In the genomic region with DNA sequence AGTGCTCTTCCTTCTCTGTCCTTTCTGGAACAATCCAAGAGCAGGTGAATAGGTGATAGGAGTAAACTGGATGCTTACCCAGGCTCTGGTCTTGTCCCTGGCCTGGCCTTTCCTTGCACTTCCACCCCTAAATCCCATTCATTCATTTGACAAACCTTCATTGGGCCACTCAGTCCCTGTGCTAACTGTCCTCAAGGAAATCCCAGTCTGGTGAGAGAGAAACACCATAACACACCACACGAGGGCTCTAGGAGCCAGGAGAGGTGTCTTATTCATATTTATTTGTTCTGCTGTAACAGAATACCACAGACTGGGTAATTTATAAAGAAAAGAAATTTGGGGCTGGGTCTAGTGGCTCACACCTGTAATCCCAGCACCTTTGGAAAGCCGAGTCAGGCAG, we compare ENCODE assay signal across 1 cellular context.
TF ChIP-seq lines count a peak whose summit lies in the region.

No MANE protein-coding gene starts in this region.

TF ChIP-seq in GM23338, 12 proteins besides CTCF, POLR2A, EP300 and RAD21 (continued from another document):
- TF ChIP-seq, protein P1, sequence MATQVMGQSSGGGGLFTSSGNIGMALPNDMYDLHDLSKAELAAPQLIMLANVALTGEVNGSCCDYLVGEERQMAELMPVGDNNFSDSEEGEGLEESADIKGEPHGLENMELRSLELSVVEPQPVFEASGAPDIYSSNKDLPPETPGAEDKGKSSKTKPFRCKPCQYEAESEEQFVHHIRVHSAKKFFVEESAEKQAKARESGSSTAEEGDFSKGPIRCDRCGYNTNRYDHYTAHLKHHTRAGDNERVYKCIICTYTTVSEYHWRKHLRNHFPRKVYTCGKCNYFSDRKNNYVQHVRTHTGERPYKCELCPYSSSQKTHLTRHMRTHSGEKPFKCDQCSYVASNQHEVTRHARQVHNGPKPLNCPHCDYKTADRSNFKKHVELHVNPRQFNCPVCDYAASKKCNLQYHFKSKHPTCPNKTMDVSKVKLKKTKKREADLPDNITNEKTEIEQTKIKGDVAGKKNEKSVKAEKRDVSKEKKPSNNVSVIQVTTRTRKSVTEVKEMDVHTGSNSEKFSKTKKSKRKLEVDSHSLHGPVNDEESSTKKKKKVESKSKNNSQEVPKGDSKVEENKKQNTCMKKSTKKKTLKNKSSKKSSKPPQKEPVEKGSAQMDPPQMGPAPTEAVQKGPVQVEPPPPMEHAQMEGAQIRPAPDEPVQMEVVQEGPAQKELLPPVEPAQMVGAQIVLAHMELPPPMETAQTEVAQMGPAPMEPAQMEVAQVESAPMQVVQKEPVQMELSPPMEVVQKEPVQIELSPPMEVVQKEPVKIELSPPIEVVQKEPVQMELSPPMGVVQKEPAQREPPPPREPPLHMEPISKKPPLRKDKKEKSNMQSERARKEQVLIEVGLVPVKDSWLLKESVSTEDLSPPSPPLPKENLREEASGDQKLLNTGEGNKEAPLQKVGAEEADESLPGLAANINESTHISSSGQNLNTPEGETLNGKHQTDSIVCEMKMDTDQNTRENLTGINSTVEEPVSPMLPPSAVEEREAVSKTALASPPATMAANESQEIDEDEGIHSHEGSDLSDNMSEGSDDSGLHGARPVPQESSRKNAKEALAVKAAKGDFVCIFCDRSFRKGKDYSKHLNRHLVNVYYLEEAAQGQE (IDR thresholded peaks at IDR 0.05; ENCODE audit: unreplicated experiment), result no peak
- TF ChIP-seq, protein P2, sequence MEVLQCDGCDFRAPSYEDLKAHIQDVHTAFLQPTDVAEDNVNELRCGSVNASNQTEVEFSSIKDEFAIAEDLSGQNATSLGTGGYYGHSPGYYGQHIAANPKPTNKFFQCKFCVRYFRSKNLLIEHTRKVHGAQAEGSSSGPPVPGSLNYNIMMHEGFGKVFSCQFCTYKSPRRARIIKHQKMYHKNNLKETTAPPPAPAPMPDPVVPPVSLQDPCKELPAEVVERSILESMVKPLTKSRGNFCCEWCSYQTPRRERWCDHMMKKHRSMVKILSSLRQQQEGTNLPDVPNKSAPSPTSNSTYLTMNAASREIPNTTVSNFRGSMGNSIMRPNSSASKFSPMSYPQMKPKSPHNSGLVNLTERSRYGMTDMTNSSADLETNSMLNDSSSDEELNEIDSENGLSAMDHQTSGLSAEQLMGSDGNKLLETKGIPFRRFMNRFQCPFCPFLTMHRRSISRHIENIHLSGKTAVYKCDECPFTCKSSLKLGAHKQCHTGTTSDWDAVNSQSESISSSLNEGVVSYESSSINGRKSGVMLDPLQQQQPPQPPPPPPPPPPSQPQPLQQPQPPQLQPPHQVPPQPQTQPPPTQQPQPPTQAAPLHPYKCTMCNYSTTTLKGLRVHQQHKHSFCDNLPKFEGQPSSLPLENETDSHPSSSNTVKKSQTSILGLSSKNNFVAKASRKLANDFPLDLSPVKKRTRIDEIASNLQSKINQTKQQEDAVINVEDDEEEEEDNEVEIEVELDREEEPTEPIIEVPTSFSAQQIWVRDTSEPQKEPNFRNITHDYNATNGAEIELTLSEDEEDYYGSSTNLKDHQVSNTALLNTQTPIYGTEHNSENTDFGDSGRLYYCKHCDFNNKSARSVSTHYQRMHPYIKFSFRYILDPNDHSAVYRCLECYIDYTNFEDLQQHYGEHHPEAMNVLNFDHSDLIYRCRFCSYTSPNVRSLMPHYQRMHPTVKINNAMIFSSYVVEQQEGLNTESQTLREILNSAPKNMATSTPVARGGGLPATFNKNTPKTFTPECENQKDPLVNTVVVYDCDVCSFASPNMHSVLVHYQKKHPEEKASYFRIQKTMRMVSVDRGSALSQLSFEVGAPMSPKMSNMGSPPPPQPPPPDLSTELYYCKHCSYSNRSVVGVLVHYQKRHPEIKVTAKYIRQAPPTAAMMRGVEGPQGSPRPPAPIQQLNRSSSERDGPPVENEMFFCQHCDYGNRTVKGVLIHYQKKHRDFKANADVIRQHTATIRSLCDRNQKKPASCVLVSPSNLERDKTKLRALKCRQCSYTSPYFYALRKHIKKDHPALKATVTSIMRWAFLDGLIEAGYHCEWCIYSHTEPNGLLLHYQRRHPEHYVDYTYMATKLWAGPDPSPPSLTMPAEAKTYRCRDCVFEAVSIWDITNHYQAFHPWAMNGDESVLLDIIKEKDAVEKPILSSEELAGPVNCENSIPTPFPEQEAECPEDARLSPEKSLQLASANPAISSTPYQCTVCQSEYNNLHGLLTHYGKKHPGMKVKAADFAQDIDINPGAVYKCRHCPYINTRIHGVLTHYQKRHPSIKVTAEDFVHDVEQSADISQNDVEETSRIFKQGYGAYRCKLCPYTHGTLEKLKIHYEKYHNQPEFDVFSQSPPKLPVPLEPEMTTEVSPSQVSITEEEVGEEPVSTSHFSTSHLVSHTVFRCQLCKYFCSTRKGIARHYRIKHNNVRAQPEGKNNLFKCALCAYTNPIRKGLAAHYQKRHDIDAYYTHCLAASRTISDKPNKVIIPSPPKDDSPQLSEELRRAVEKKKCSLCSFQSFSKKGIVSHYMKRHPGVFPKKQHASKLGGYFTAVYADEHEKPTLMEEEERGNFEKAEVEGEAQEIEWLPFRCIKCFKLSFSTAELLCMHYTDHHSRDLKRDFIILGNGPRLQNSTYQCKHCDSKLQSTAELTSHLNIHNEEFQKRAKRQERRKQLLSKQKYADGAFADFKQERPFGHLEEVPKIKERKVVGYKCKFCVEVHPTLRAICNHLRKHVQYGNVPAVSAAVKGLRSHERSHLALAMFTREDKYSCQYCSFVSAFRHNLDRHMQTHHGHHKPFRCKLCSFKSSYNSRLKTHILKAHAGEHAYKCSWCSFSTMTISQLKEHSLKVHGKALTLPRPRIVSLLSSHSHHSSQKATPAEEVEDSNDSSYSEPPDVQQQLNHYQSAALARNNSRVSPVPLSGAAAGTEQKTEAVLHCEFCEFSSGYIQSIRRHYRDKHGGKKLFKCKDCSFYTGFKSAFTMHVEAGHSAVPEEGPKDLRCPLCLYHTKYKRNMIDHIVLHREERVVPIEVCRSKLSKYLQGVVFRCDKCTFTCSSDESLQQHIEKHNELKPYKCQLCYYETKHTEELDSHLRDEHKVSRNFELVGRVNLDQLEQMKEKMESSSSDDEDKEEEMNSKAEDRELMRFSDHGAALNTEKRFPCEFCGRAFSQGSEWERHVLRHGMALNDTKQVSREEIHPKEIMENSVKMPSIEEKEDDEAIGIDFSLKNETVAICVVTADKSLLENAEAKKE (CRISPR knock-in tag; IDR thresholded peaks at IDR 0.05), result no peak
- TF ChIP-seq NANOG (IDR thresholded peaks at IDR 0.05; ENCODE audit: borderline replicate concordance), result no peak
- TF ChIP-seq CREB1 (CRISPR knock-in tag; IDR thresholded peaks at IDR 0.05; ENCODE audit: low read depth), result no peak
- TF ChIP-seq POLR2AphosphoS5 (IDR thresholded peaks at IDR 0.05; ENCODE audit: low read depth), result no peak
- no peak for TF ChIP-seq ZNF331 (CRISPR knock-in tag; IDR thresholded peaks at IDR 0.05; ENCODE audit: low read depth)
- no peak for TF ChIP-seq ZNF114 (CRISPR knock-in tag; IDR thresholded peaks at IDR 0.05)
- no peak for TF ChIP-seq JUNB (IDR thresholded peaks at IDR 0.05; ENCODE audit: unreplicated experiment)
